Comparison of ENCODE assay signal across 8 cellular contexts in genomic region chr10:129963831-129964501, GRCh38. TPM values are rescaled to one million over a fixed set of nuclear protein-coding genes. Genes with fewer than 3 reads are reported as not detected.
A peak's percentile ranks its signal among the peaks of the same experiment; 100 is the strongest.
DNase-seq lines count a peak whose midpoint lies in the region; ATAC-seq and TF ChIP-seq lines count a peak whose summit lies in the region.

Gene EBF3, minus strand, starts transcription at chr10:129964274. Its CDS starts 506 bp downstream, at chr10:129963768.

- H3K4me3 Mint-ChIP-seq in activated CD4-positive, alpha-beta T cell treated with anti-CD3 and anti-CD28 coated beads, Interleukin-2, amount 10 ng/mL, durations not matched to agents 7 days and 5 days: peak within 1 kb of the TSS; percentile 58
- H3K4me3 Mint-ChIP-seq in endothelial cell (ENCODE audit: unreplicated experiment) (peak within 1 kb of the TSS; percentile 69), mesothelial cell of epicardium (peak within 1 kb of the TSS; percentile 63)

- peaks cover 57% of the 10 kb centered on the region for H3K4me1 ChIP-seq in HUES6 (ENCODE audit: control insufficient read depth, insufficient read depth, low read length)
- peaks cover 14% of the 10 kb centered on the region for H3K4me1 ChIP-seq in thymus (ENCODE audit: control insufficient read depth, insufficient read depth, low read length)

- no peaks in the 10 kb centered on the region for H3K9me3 ChIP-seq in HUES6 (ENCODE audit: control insufficient read depth, insufficient read depth, low read depth, low read length)
- H3K9me3 ChIP-seq in thymus (ENCODE audit: control insufficient read depth): no peaks in the 10 kb centered on the region

- peaks cover 98% of the 10 kb centered on the region for H3K27me3 ChIP-seq in HUES6 (ENCODE audit: control insufficient read depth, insufficient read depth, low read length)
- H3K27me3 ChIP-seq in thymus (ENCODE audit: control insufficient read depth, insufficient read depth): peaks cover 94% of the 10 kb centered on the region

- H3K9ac ChIP-seq in HUES6 (ENCODE audit: low read length): peak within 1 kb of the TSS; percentile 20

- WGBS in thymus: under 1% methylated on average over 106 of the region's 106 CpGs

- peak; percentile 25 for DNase-seq in activated CD4-positive, alpha-beta T cell treated with anti-CD3 and anti-CD28 coated beads, Interleukin-2, amount 10 ng/mL, durations not matched to agents 7 days and 5 days
- DNase-seq in endothelial cell (ENCODE audit: low spot score): peak; percentile 85
- peak; percentile 81 to 85 for DNase-seq in mesothelial cell of epicardium (ENCODE audit: low spot score in 2 of 2, unreplicated experiment in 2 of 2)
- DNase-seq in hypothalamus (lab: John Stamatoyannopoulos, UW): no peak

- H3K36me3 Mint-ChIP-seq in activated CD4-positive, alpha-beta T cell treated with anti-CD3 and anti-CD28 coated beads, Interleukin-2, amount 10 ng/mL, durations not matched to agents 7 days and 5 days (ENCODE audit: low read depth): peaks cover 4% of the 10 kb centered on the region
- H3K36me3 Mint-ChIP-seq in endothelial cell (ENCODE audit: low read depth, unreplicated experiment) (peaks cover 4% of the 10 kb centered on the region), mesothelial cell of epicardium (no peaks in the 10 kb centered on the region)

- ATAC-seq in HG03196 (IDR thresholded peaks at IDR 0.05; ENCODE audit: unreplicated experiment): no peak

- CTCF ChIA-PET in activated CD4-positive, alpha-beta T cell treated with anti-CD3 and anti-CD28 coated beads, Interleukin-2, amount 10 ng/mL, durations not matched to agents 7 days and 5 days (lab: Charles Lee): no interaction called here

- peak within 1 kb of the TSS; percentile 67 for H3K4me3 ChIP-seq in HUES6 (ENCODE audit: low read depth, low read length)
- H3K4me3 ChIP-seq in thymus (ENCODE audit: low read length): peak within 1 kb of the TSS; percentile 60

- no peak for TF ChIP-seq CTCF in C4-2B (conservative IDR thresholded peaks at IDR 0.05)
- TF ChIP-seq CTCF in endothelial cell (IDR thresholded peaks at IDR 0.05; ENCODE audit: unreplicated experiment): no peak
- TF ChIP-seq CTCF in mesothelial cell of epicardium (IDR thresholded peaks at IDR 0.05; ENCODE audit: unreplicated experiment): no peak

- peak within 1 kb of the TSS; percentile 75 for H3K27ac Mint-ChIP-seq in activated CD4-positive, alpha-beta T cell treated with anti-CD3 and anti-CD28 coated beads, Interleukin-2, amount 10 ng/mL, durations not matched to agents 7 days and 5 days
- H3K27ac Mint-ChIP-seq in endothelial cell (ENCODE audit: unreplicated experiment): no peak within 1 kb of the TSS
- H3K27ac Mint-ChIP-seq in mesothelial cell of epicardium: no peak within 1 kb of the TSS

- H3K9me3 Mint-ChIP-seq in activated CD4-positive, alpha-beta T cell treated with anti-CD3 and anti-CD28 coated beads, Interleukin-2, amount 10 ng/mL, durations not matched to agents 7 days and 5 days: no peaks in the 10 kb centered on the region
- no peaks in the 10 kb centered on the region for H3K9me3 Mint-ChIP-seq in endothelial cell (ENCODE audit: unreplicated experiment)
- no peaks in the 10 kb centered on the region for H3K9me3 Mint-ChIP-seq in mesothelial cell of epicardium

- POLR2A ChIA-PET in activated CD4-positive, alpha-beta T cell treated with anti-CD3 and anti-CD28 coated beads, Interleukin-2, amount 10 ng/mL, durations not matched to agents 7 days and 5 days (lab: Charles Lee): no interaction called here

- H3K4me1 Mint-ChIP-seq in activated CD4-positive, alpha-beta T cell treated with anti-CD3 and anti-CD28 coated beads, Interleukin-2, amount 10 ng/mL, durations not matched to agents 7 days and 5 days: peaks cover 14% of the 10 kb centered on the region
- H3K4me1 Mint-ChIP-seq in endothelial cell (ENCODE audit: unreplicated experiment) (peaks cover 23% of the 10 kb centered on the region), mesothelial cell of epicardium (peaks cover 20% of the 10 kb centered on the region)

- H3K27ac ChIP-seq in C4-2B (peak within 1 kb of the TSS; percentile 47), HUES6 (ENCODE audit: low read depth, low read length) (no peak within 1 kb of the TSS), thymus (ENCODE audit: low read depth) (no peak within 1 kb of the TSS)

- peaks cover 67% of the 10 kb centered on the region for H3K27me3 Mint-ChIP-seq in activated CD4-positive, alpha-beta T cell treated with anti-CD3 and anti-CD28 coated beads, Interleukin-2, amount 10 ng/mL, durations not matched to agents 7 days and 5 days
- H3K27me3 Mint-ChIP-seq in endothelial cell (ENCODE audit: unreplicated experiment): peaks cover 20% of the 10 kb centered on the region
- H3K27me3 Mint-ChIP-seq in mesothelial cell of epicardium (ENCODE audit: low read depth): peaks cover 82% of the 10 kb centered on the region

- no peaks in the 10 kb centered on the region for H3K36me3 ChIP-seq in HUES6 (ENCODE audit: control insufficient read depth, insufficient read depth, low read length)
- H3K36me3 ChIP-seq in thymus (ENCODE audit: control insufficient read depth, insufficient read depth): no peaks in the 10 kb centered on the region

RNA-seq across cellular contexts. Expression of gene EBF3, which starts in this region (rescaled TPM):
- not detected for total RNA-seq in activated CD4-positive, alpha-beta T cell treated with anti-CD3 and anti-CD28 coated beads, Interleukin-2, amount 10 ng/mL, durations not matched to agents 7 days and 5 days
- 1.3 TPM for total RNA-seq in endothelial cell (ENCODE audit: unreplicated experiment)
- 1.1 to 1.4 TPM (median 1.2 TPM) in 3 replicates for total RNA-seq in mesothelial cell of epicardium
- 1.9 TPM for polyA plus RNA-seq in thymus

Comparison
In these comparisons a context has a peak if more than half of its experiments do, and no peak if none do; other contexts are left out.
1. Peak in DNase-seq in activated CD4-positive, alpha-beta T cell treated with anti-CD3 and anti-CD28 coated beads, Interleukin-2, amount 10 ng/mL, durations not matched to agents 7 days and 5 days; RNA of the gene not detected or under 1 TPM.
2. DNase-seq: peak in endothelial cell (single experiment) and mesothelial cell of epicardium (2 of 2); none in hypothalamus (0 of 51).
3. Peak in every context shown above with its lines, with median percentiles within 50 percentile points of each other: H3K4me3 Mint-ChIP-seq.